In genomic region chr5:172669808-172670402, GRCh38 we compare ENCODE assay signal across 18 cellular contexts. TPM values are rescaled to one million over a fixed set of nuclear protein-coding genes. Genes with fewer than 3 reads are reported as not detected.
DNase-seq lines count a peak whose midpoint lies in the region; ATAC-seq, FAIRE-seq and TF ChIP-seq lines count a peak whose summit lies in the region.
"Had no signal": no experiment of that assay in that cellular context is flagged by ENCODE, and none has a peak within 500 bp of the region (broad histone marks: within the 10 kb centered on the region; RNA-seq: fewer than 3 reads in every experiment).

No MANE protein-coding gene starts in this region.

- no peak overlapping the region for H3K4me3 ChIP-seq in HepG2 (replicated peaks in 1 of 3; ENCODE audit: insufficient read depth in 1 of 3, low read depth in 2 of 3, low read length in 3 of 3)
- no peak overlapping the region for H3K4me3 ChIP-seq in right lobe of liver
- no peak overlapping the region for H3K4me3 ChIP-seq in endodermal cell (ENCODE audit: low read length)
- H3K4me3 ChIP-seq in osteoblast (ENCODE audit: insufficient read depth, low read length) = no peak overlapping the region

- no peaks in the 10 kb centered on the region for H3K9me3 ChIP-seq in HepG2 (ENCODE audit: low read length)
- H3K9me3 ChIP-seq in right lobe of liver = no peaks in the 10 kb centered on the region
- H3K9me3 ChIP-seq in endodermal cell (ENCODE audit: control insufficient read depth, low read length) = no peaks in the 10 kb centered on the region
- H3K9me3 ChIP-seq in osteoblast (ENCODE audit: low read depth, low read length) = no peaks in the 10 kb centered on the region

- TF ChIP-seq CTCF in HepG2 (CRISPR knock-in tag; IDR thresholded peaks at IDR 0.05) (no peak), right lobe of liver (IDR thresholded peaks at IDR 0.05) (no peak), endodermal cell (conservative IDR thresholded peaks at IDR 0.05) (peak; percentile 47), osteoblast (IDR thresholded peaks at IDR 0.05; ENCODE audit: extremely low read depth, low read depth, low read length) (no peak)

- H3K27me3 ChIP-seq in HepG2 (ENCODE audit: control insufficient read depth in 1 of 2, insufficient read depth in 2 of 2, low read length in 2 of 2) (0 out of 5 replicates have a peak, but pooled peaks cover 0 to 6% of the 10 kb centered on the region in 2 experiments), right lobe of liver (no peaks in the 10 kb centered on the region), endodermal cell (ENCODE audit: control insufficient read depth, insufficient read depth, low read length, poor library complexity, severe bottlenecking) (no peaks in the 10 kb centered on the region), osteoblast (ENCODE audit: insufficient read depth, low read length) (no peaks in the 10 kb centered on the region)

- intact Hi-C loops in HepG2 (cut with micrococcal nuclease; ENCODE audit: unreplicated experiment) (no loop called here), right lobe of liver (cut with DNase I) (no loop called here)

- H3K36me3 ChIP-seq in HepG2 (replicated peaks in 1 of 2; ENCODE audit: control insufficient read depth in 1 of 2, insufficient read depth in 2 of 2, low read length in 2 of 2) (no peaks in the 10 kb centered on the region), right lobe of liver (no peaks in the 10 kb centered on the region), endodermal cell (ENCODE audit: control insufficient read depth, insufficient read depth, low read length) (no peaks in the 10 kb centered on the region), osteoblast (ENCODE audit: insufficient read depth, low read length) (peaks cover 3% of the 10 kb centered on the region)

- WGBS in HepG2 (ENCODE audit: low lambda C conversion rate) = 81% methylated on average over 31 of the region's 80 CpGs
- WGBS in right lobe of liver (ENCODE audit: insufficient coverage, low coverage, low lambda C conversion rate, missing lambda C conversion rate) = 100% methylated on average over 2 of the region's 80 CpGs
- 96% methylated on average over 69 to 80 of the region's 80 CpGs for WGBS in endodermal cell (ENCODE audit: insufficient coverage in 1 of 2, insufficient read length in 1 of 2), 2 experiments

- DNase-seq in HepG2 (ENCODE audit: low spot score) (no peak), right lobe of liver (no peak), endodermal cell (peak; percentile 68), osteoblast (ENCODE audit: insufficient read length, low spot score, missing footprints) (peak; percentile 41), G401 (ENCODE audit: low spot score) (no peak), NCI-H226 (no peak), DMS 273 (lab: John Stamatoyannopoulos, UW; ENCODE audit: unreplicated experiment) (no peak)
- no peak for DNase-seq in activated T-cell treated with anti-CD3 and anti-CD28 coated beads, Interleukin-2, amount 50 U/mL, for 48 hours
- DNase-seq: DMS153, NCI-H187, NCI-H345, NCI-H526 treated with DMSO at 0.1 percent for 48 hours, SIG-M5 had no signal

- TF ChIP-seq EP300 in HepG2 (IDR thresholded peaks at IDR 0.05; ENCODE audit: low read depth in 2 of 2, low read length in 2 of 2) (no peak), HepG2 (CRISPR knock-in tag; IDR thresholded peaks at IDR 0.05; ENCODE audit: borderline replicate concordance) (no peak)

- H2AFZ ChIP-seq in HepG2 (ENCODE audit: low read length) (no peak overlapping the region), osteoblast (ENCODE audit: low read length) (no peak overlapping the region)

- no peaks in the 10 kb centered on the region for H3K4me1 Mint-ChIP-seq in endodermal cell

- no peak overlapping the region for H3K27ac ChIP-seq in HepG2 (ENCODE audit: extremely low read length, insufficient read depth, low read length)
- H3K27ac ChIP-seq in right lobe of liver = no peak overlapping the region
- no peak overlapping the region for H3K27ac ChIP-seq in endodermal cell (ENCODE audit: low read depth, low read length)
- no peak overlapping the region for H3K27ac ChIP-seq in osteoblast (ENCODE audit: low read depth, low read length)
- H3K27ac ChIP-seq: C4-2B, HL-60 had no signal

- no peaks in the 10 kb centered on the region for H4K20me1 ChIP-seq in HepG2 (ENCODE audit: insufficient read depth, low read length)
- no peaks in the 10 kb centered on the region for H4K20me1 ChIP-seq in osteoblast (ENCODE audit: insufficient read depth, low read length)

- H3K4me1 ChIP-seq in HepG2 (ENCODE audit: insufficient read depth, low read length) (no peaks in the 10 kb centered on the region), right lobe of liver (no peaks in the 10 kb centered on the region), endodermal cell (ENCODE audit: control insufficient read depth, insufficient read depth, low read length) (no peaks in the 10 kb centered on the region), osteoblast (ENCODE audit: insufficient read depth, low read length) (peaks cover 5% of the 10 kb centered on the region)

- BruUV-seq in HepG2 (replicated peaks; lab: Mats Ljungman, UMichigan) = no TSS peak

- H3K4me2 ChIP-seq in HepG2 (ENCODE audit: low read depth, low read length) = no peak overlapping the region
- no peak overlapping the region for H3K4me2 ChIP-seq in osteoblast (ENCODE audit: insufficient read depth, low read length)

- H3K9me3 Mint-ChIP-seq in endodermal cell = no peaks in the 10 kb centered on the region

- H3K27ac Mint-ChIP-seq in endodermal cell = no peak overlapping the region

- H3K79me2 ChIP-seq in HepG2 (ENCODE audit: insufficient read depth, low read length) (no peaks in the 10 kb centered on the region), osteoblast (ENCODE audit: insufficient read depth, low read length) (no peaks in the 10 kb centered on the region)

- ATAC-seq in HepG2 (no peak), right lobe of liver (no peak)

- TF ChIP-seq RAD21 in HepG2 (CRISPR knock-in tag; IDR thresholded peaks at IDR 0.05) = no peak

- TF ChIP-seq POLR2A in HepG2 (IDR thresholded peaks at IDR 0.05; ENCODE audit: insufficient read depth in 1 of 2, low read depth in 2 of 2, low read length in 2 of 2) (no peak), right lobe of liver (IDR thresholded peaks at IDR 0.05) (no peak)

- no peak for FAIRE-seq in HepG2 (lab: Jason Lieb, UNC)
- FAIRE-seq: GM19239, HTR-8/SVneo, RCC 7860 had no signal

- no peak overlapping the region for H3K9ac ChIP-seq in HepG2 (ENCODE audit: insufficient read depth, low read depth, low read length)
- no peak overlapping the region for H3K9ac ChIP-seq in endodermal cell (ENCODE audit: extremely low read depth, low read length, poor library complexity, severe bottlenecking)

- POLR2A ChIA-PET in HepG2 (lab: Yijun Ruan, JAX) = no interaction called here

- in situ Hi-C loops in HepG2 (cut with HindIII; ENCODE audit: extremely low pct_ligation_motif_present, low pct_unique_long_range_greater_than_20kb) = no loop called here
- in situ Hi-C loops in G401 (cut with HindIII; ENCODE audit: low sequenced_read_pairs) = no loop called here

- peaks cover 2% of the 10 kb centered on the region for H3K36me3 Mint-ChIP-seq in endodermal cell (ENCODE audit: low read depth)

- CTCF ChIA-PET in HepG2 (lab: Yijun Ruan, JAX; ENCODE audit: low intra/inter-chr PET ratio, low total read pairs) = no interaction called here

- H3K4me3 Mint-ChIP-seq in endodermal cell = no peak overlapping the region

- H3K27me3 Mint-ChIP-seq in endodermal cell (ENCODE audit: insufficient read depth) = no peaks in the 10 kb centered on the region

TF ChIP-seq in HepG2, 621 proteins besides CTCF, POLR2A, EP300 and RAD21 (continues in another document):
- TF ChIP-seq ZSCAN20 (CRISPR knock-in tag; IDR thresholded peaks at IDR 0.05; ENCODE audit: borderline replicate concordance) = no peak

RNA-seq across cellular contexts. Expression of gene NEURL1B, which starts 28.8 kb away (rescaled TPM):
- total RNA-seq in HepG2 (2016; rRNA removed; fragmentation: Illumina TruSeq; extraction: Trizol) (0.09 and 0.11 TPM in 2 replicates), right lobe of liver (1 to 10 TPM; 4.9 to 9.8 (median 6.4) TPM), endodermal cell (1 to 10 TPM; 4.9 to 6.3 TPM), osteoblast (0.29 and 0.36 TPM in 2 replicates)
- not detected in 2 replicates for total RNA-seq in HepG2 (2016; cell fraction: cytosol; rRNA removed; fragmentation: Illumina TruSeq; extraction: Trizol; ENCODE audit: low read depth)
- 0.03 and 0.13 TPM in 2 replicates for total RNA-seq in HepG2 (2016; cell fraction: insoluble cytoplasmic fraction; rRNA removed; fragmentation: Illumina TruSeq; extraction: Trizol)
- 0.03 TPM in 2 replicates for total RNA-seq in HepG2 (2016; cell fraction: membrane; rRNA removed; fragmentation: Illumina TruSeq; extraction: Trizol)
- total RNA-seq in HepG2 (2016; cell fraction: nucleus; rRNA removed; fragmentation: Illumina TruSeq; extraction: Trizol) = 0.09 TPM in 1 of 2 replicates, not detected in the other
- polyA plus RNA-seq in HepG2 (2011; rRNA removed) = 0.13 and 0.14 TPM in 2 replicates
- polyA plus RNA-seq in HepG2 (2011; cell fraction: cytosol; rRNA removed) = 0.09 and 0.15 TPM in 2 replicates
- 0.28 and 0.82 TPM in 2 replicates for polyA plus RNA-seq in HepG2 (2011; cell fraction: nucleus; rRNA removed)
- polyA plus RNA-seq in HepG2 (2012) = 0.20 and 0.31 TPM in 2 replicates
- 0.02 and 0.08 TPM in 2 replicates for polyA plus RNA-seq in HepG2 (2016; cell fraction: cytosol; fragmentation: Illumina TruSeq; extraction: Trizol; ENCODE audit: low read depth)
- polyA plus RNA-seq in HepG2 (2016; cell fraction: insoluble cytoplasmic fraction; fragmentation: Illumina TruSeq; extraction: Trizol; ENCODE audit: low read depth) = 0.03 and 0.09 TPM in 2 replicates
- polyA plus RNA-seq in HepG2 (2016; cell fraction: membrane; fragmentation: Illumina TruSeq; extraction: Trizol; ENCODE audit: low read depth) = 0.06 TPM in 1 of 2 replicates, not detected in the other
- 0.14 TPM in 1 of 2 replicates, not detected in the other for polyA plus RNA-seq in HepG2 (2016; cell fraction: nucleus; fragmentation: Illumina TruSeq; extraction: Trizol; ENCODE audit: insufficient read depth, low read depth)
- 0.14 and 1.5 TPM in 2 replicates for polyA minus RNA-seq in HepG2 (2011; rRNA and poly(A)+ RNA removed; ENCODE audit: low replicate concordance)
- 0.09 and 0.20 TPM in 2 replicates for polyA minus RNA-seq in HepG2 (2011; cell fraction: cytosol; rRNA and poly(A)+ RNA removed)
- 0.13 and 0.25 TPM in 2 replicates for polyA minus RNA-seq in HepG2 (2011; cell fraction: nucleus; rRNA and poly(A)+ RNA removed)
- polyA plus RNA-seq in endodermal cell (2013, experiment 1 of 2) = 10.1 TPM
- polyA plus RNA-seq in endodermal cell (2013, experiment 2 of 2) = 11.1 TPM
- 0.75 and 1.6 TPM in 2 replicates for total RNA-seq in G401 (2014; rRNA removed; shearing (Covaris generic))

Comparison
In these comparisons a context has a peak if more than half of its experiments do, and no peak if none do; other contexts are left out.
1. DNase-seq: peak in endodermal cell (single experiment) and osteoblast (single experiment); none in HepG2 (single experiment), right lobe of liver (0 of 3), G401 (single experiment), NCI-H226 (single experiment), activated T-cell treated with anti-CD3 and anti-CD28 coated beads, Interleukin-2, amount 50 U/mL, for 48 hours (0 of 2) and DMS 273 (single experiment).